28 cellular contexts compared by ENCODE assay signal in the genomic region with DNA sequence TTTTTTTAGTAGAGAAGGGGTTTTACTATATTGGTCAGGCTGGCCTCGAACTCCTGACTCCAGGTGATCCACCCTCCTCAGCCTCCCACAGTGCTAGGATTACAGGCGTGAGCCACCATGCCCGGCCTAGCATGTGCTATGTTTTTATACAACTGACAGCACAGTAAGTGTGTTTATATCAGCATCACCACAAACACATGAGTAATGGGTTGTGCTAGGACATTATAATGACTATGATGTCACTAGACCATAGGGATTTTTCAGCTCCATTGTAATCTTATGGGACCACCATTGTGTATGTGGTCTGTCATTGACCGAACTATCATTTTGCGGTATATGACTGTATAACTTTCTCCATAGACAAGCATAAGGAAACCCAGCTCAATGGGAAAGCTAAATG. TPM values are rescaled to one million over a fixed set of nuclear protein-coding genes. Genes with fewer than 3 reads are reported as not detected.
"Had no signal": no experiment of that assay in that cellular context is flagged by ENCODE, and none has a peak within 500 bp of the region (broad histone marks: within the 10 kb centered on the region; RNA-seq: fewer than 3 reads in every experiment).

No MANE protein-coding gene starts in this region.

- H3K27ac ChIP-seq: esophagus squamous epithelium, heart left ventricle, hepatocyte, neural progenitor cell, prostate gland, right atrium auricular region, sigmoid colon, stomach, thyroid gland had no signal

- H3K9me3 ChIP-seq: esophagus squamous epithelium, heart left ventricle, prostate gland, right atrium auricular region, sigmoid colon, stomach, thyroid gland had no signal

- H3K9ac ChIP-seq: neural progenitor cell had no signal

- H3K4me3 Mint-ChIP-seq: dendritic cell treated with granulocyte-macrophage colony-stimulating factor and Interleukin-4, amounts not matched to agents 40 ng/mL and 50 ng/mL, for 4 days; naive thymus-derived CD4-positive, alpha-beta T cell; nephron; neural progenitor cell; stimulated activated effector memory CD8-positive, alpha-beta T cell treated with anti-CD3 and anti-CD28 coated beads, Interleukin-12 subunit alpha, Interleukin-12 subunit beta, amount 100 ng/mL, for 72 hours had no signal

- H3K4me1 Mint-ChIP-seq: neural progenitor cell; stimulated activated effector memory CD8-positive, alpha-beta T cell treated with anti-CD3 and anti-CD28 coated beads, Interleukin-12 subunit alpha, Interleukin-12 subunit beta, amount 100 ng/mL, for 72 hours had no signal

- H3K4me2 ChIP-seq: hepatocyte, neural progenitor cell had no signal

- H2AFZ ChIP-seq: hepatocyte, neural progenitor cell had no signal

- H3K4me3 ChIP-seq: esophagus squamous epithelium, heart left ventricle, hepatocyte, lung, neural progenitor cell, prostate gland, right atrium auricular region, sigmoid colon, stomach, thyroid gland had no signal

- DNase-seq: effector memory CD4-positive, alpha-beta T cell; erythroblast; esophagus squamous epithelium; heart left ventricle; mesendoderm; midbrain; naive thymus-derived CD4-positive, alpha-beta T cell; nucleus accumbens; sigmoid colon; stimulated activated CD4-positive, alpha-beta T cell treated with anti-CD3 and anti-CD28 coated beads, Interleukin-2, amount 100 ng/mL, for 24 hours; stimulated activated CD4-positive, alpha-beta T cell treated with anti-CD3 and anti-CD28 coated beads, Interleukin-4, amount 100 ng/mL, for 24 hours; stimulated activated naive CD4-positive, alpha-beta T cell treated with Interleukin-2 at 50 U/mL for 16 hours; stomach; thyroid gland; trophoblast cell had no signal

- H3K27me3 ChIP-seq: esophagus squamous epithelium, heart left ventricle, hepatocyte, right atrium auricular region, sigmoid colon, stomach, thyroid gland had no signal

- H3K9me3 Mint-ChIP-seq: dendritic cell treated with granulocyte-macrophage colony-stimulating factor and Interleukin-4, amounts not matched to agents 40 ng/mL and 50 ng/mL, for 4 days; naive thymus-derived CD4-positive, alpha-beta T cell; nephron; neural progenitor cell; stimulated activated effector memory CD8-positive, alpha-beta T cell treated with anti-CD3 and anti-CD28 coated beads, Interleukin-12 subunit alpha, Interleukin-12 subunit beta, amount 100 ng/mL, for 72 hours had no signal

- ATAC-seq: heart left ventricle; left lobe of liver; naive thymus-derived CD4-positive, alpha-beta T cell; stimulated activated effector memory CD8-positive, alpha-beta T cell treated with anti-CD3 and anti-CD28 coated beads, Interleukin-12 subunit alpha, Interleukin-12 subunit beta, amount 100 ng/mL, for 72 hours had no signal

- FAIRE-seq: colon, frontal cortex, kidney had no signal

- H3K27ac Mint-ChIP-seq: dendritic cell treated with granulocyte-macrophage colony-stimulating factor and Interleukin-4, amounts not matched to agents 40 ng/mL and 50 ng/mL, for 4 days; nephron; neural progenitor cell; stimulated activated effector memory CD8-positive, alpha-beta T cell treated with anti-CD3 and anti-CD28 coated beads, Interleukin-12 subunit alpha, Interleukin-12 subunit beta, amount 100 ng/mL, for 72 hours had no signal

- H3K27me3 Mint-ChIP-seq: naive thymus-derived CD4-positive, alpha-beta T cell had no signal

- H3K36me3 Mint-ChIP-seq: naive thymus-derived CD4-positive, alpha-beta T cell; neural progenitor cell; stimulated activated effector memory CD8-positive, alpha-beta T cell treated with anti-CD3 and anti-CD28 coated beads, Interleukin-12 subunit alpha, Interleukin-12 subunit beta, amount 100 ng/mL, for 72 hours had no signal

- H3K4me1 ChIP-seq: neural progenitor cell, prostate gland, right atrium auricular region, thyroid gland had no signal

- H3K36me3 ChIP-seq: esophagus squamous epithelium, heart left ventricle, neural progenitor cell, prostate gland, right atrium auricular region, sigmoid colon, stomach, thyroid gland had no signal

- H3K79me2 ChIP-seq: hepatocyte had no signal

RNA-seq across cellular contexts. Expression of gene LEFTY2, which starts 6.3 kb away (rescaled TPM):
- total RNA-seq: esophagus squamous epithelium; left lobe of liver; naive thymus-derived CD4-positive, alpha-beta T cell had no signal

RNA-seq across cellular contexts. Expression of gene LEFTY1, which starts 45.8 kb away (rescaled TPM):
- total RNA-seq: cerebellum, esophagus squamous epithelium, sigmoid colon had no signal
- polyA plus RNA-seq: naive thymus-derived CD4-positive, alpha-beta T cell had no signal
